In the genomic region with DNA sequence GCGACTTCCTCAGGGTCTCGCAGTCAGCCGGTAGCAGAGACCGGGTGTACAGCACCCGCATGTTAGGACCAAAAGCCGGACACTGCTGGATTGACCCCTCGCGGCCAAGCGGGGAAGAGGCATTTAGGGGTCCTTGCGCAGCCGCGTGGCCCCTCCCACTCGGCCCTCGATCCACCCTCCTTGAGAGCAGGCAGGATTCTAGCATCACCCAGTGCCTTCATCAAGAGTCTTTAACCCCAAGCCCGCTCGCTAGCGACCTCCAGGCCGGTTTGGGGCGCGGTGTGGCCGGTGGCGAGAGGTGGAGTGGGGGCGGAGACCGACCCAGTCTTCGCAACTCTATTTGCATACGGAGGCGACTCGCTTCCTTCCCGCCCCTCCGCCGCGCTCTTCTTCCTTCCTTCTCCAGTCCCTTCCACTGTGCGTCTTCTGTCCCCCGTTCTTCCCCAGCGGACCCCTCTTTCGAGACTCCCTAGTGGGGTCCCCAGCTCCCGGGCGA, we compare ENCODE assay signal across 8 cellular contexts. TPM values are rescaled to one million over a fixed set of nuclear protein-coding genes. Genes with fewer than 3 reads are reported as not detected.
A peak's percentile ranks its signal among the peaks of the same experiment; 100 is the strongest.
DNase-seq lines count a peak whose midpoint lies in the region; ATAC-seq and TF ChIP-seq lines count a peak whose summit lies in the region.

A gene with protein sequence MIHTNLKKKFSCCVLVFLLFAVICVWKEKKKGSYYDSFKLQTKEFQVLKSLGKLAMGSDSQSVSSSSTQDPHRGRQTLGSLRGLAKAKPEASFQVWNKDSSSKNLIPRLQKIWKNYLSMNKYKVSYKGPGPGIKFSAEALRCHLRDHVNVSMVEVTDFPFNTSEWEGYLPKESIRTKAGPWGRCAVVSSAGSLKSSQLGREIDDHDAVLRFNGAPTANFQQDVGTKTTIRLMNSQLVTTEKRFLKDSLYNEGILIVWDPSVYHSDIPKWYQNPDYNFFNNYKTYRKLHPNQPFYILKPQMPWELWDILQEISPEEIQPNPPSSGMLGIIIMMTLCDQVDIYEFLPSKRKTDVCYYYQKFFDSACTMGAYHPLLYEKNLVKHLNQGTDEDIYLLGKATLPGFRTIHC (plus strand): TSS at position 384 of the 496 bp plus-strand sequence. CDS start 112,178 bp downstream, outside the sequence.

- H3K36me3 ChIP-seq in GM06990 (ENCODE audit: control insufficient read depth, insufficient read depth, low read length) (peaks cover 1% of the 10 kb centered on the region), colonic mucosa (no peaks in the 10 kb centered on the region)

- no peak within 1 kb of the TSS for H2BK15ac ChIP-seq in H9 (ENCODE audit: low read depth, low read length)

- H2BK5ac ChIP-seq in H9 (ENCODE audit: insufficient read length, low read length): no peak within 1 kb of the TSS

- H3K4ac ChIP-seq in H9 (ENCODE audit: low read depth, low read length): no peak within 1 kb of the TSS; the same call in 1 of the 2 replicates

- H4K91ac ChIP-seq in H9 (ENCODE audit: insufficient read length, low read depth, low read length): no peak within 1 kb of the TSS

- no peak within 1 kb of the TSS for H2BK120ac ChIP-seq in H9 (ENCODE audit: low read depth, low read length, poor library complexity, severe bottlenecking)

- peaks cover 25 to 29% (median 27%) of the 10 kb centered on the region in 3 experiments for H3K36me3 Mint-ChIP-seq in H9 (ENCODE audit: insufficient read depth in 1 of 3, low read depth in 3 of 3)
- peaks cover 29% of the 10 kb centered on the region for H3K36me3 Mint-ChIP-seq in activated CD4-positive, alpha-beta T cell treated with anti-CD3 and anti-CD28 coated beads for 36 hours (ENCODE audit: low read depth)

- no peak within 1 kb of the TSS for H4K5ac ChIP-seq in H9 (ENCODE audit: insufficient read length, low read depth, low read length)

- DNase-seq in GM06990 (ENCODE audit: extremely low read depth, insufficient read length) (peak; percentile 84), H9 (peak; percentile 89), NB4 (ENCODE audit: low read depth) (peak; percentile 80), colonic mucosa (peak; percentile 83), left colon (peak; percentile 82)
- DNase-seq in activated CD4-positive, alpha-beta T cell treated with anti-CD3 and anti-CD28 coated beads for 36 hours: peak; percentile 76
- DNase-seq in stimulated activated CD4-positive, alpha-beta T cell treated with anti-CD3 and anti-CD28 coated beads, Interleukin-2, amount 100 ng/mL, for 4 hours (ENCODE audit: low read depth): peak; percentile 48

- no peak within 1 kb of the TSS for H2AK5ac ChIP-seq in H9 (ENCODE audit: insufficient read length, low read length)

- peaks cover 35 to 36% of the 10 kb centered on the region in 2 experiments for H3K4me1 Mint-ChIP-seq in H9
- H3K4me1 Mint-ChIP-seq in activated CD4-positive, alpha-beta T cell treated with anti-CD3 and anti-CD28 coated beads for 36 hours: peaks cover 28% of the 10 kb centered on the region

- H3K27me3 ChIP-seq in GM06990 (replicated peaks; ENCODE audit: control insufficient read depth, insufficient read depth, low read length): no peaks in the 10 kb centered on the region
- H3K27me3 ChIP-seq in H9 (ENCODE audit: insufficient read depth, low read length): no peaks in the 10 kb centered on the region; the same call in 1 of the 2 replicates
- H3K27me3 ChIP-seq in colonic mucosa: no peaks in the 10 kb centered on the region

- peaks cover 18% of the 10 kb centered on the region for H3K79me2 ChIP-seq in H9 (ENCODE audit: insufficient read depth, low read length)

- peak within 1 kb of the TSS; percentile 94 for H3K4me2 ChIP-seq in H9 (ENCODE audit: insufficient read depth, insufficient read length, low read length)

- H3K27ac Mint-ChIP-seq in H9: peak within 1 kb of the TSS; percentile 95 to 98 (median 97)
- peak within 1 kb of the TSS; percentile 96 for H3K27ac Mint-ChIP-seq in activated CD4-positive, alpha-beta T cell treated with anti-CD3 and anti-CD28 coated beads for 36 hours

- H3K9me3 ChIP-seq in H9 (ENCODE audit: control insufficient read depth, low read depth, low read length): no peaks in the 10 kb centered on the region
- no peaks in the 10 kb centered on the region for H3K9me3 ChIP-seq in colonic mucosa

- 0 out of 2 replicates have a peak, but pooled peaks cover 2% of the 10 kb centered on the region for H3K4me1 ChIP-seq in H9 (ENCODE audit: insufficient read depth, low read length)
- H3K4me1 ChIP-seq in colonic mucosa: no peaks in the 10 kb centered on the region

- no peak within 1 kb of the TSS for H3T11ph ChIP-seq in H9 (ENCODE audit: low read length)

- no peak within 1 kb of the TSS for H3K56ac ChIP-seq in H9 (ENCODE audit: insufficient read length, low read depth, low read length)

- H3K79me1 ChIP-seq in H9 (ENCODE audit: insufficient read depth, low read depth, low read length, poor library complexity, severe bottlenecking): peaks cover 7% of the 10 kb centered on the region

- peaks cover 18% of the 10 kb centered on the region for H3K27me3 Mint-ChIP-seq in H9 (ENCODE audit: low read depth)
- no peaks in the 10 kb centered on the region for H3K27me3 Mint-ChIP-seq in activated CD4-positive, alpha-beta T cell treated with anti-CD3 and anti-CD28 coated beads for 36 hours

- intact Hi-C loops in activated CD4-positive, alpha-beta T cell treated with anti-CD3 and anti-CD28 coated beads for 36 hours (cut with DNase I, micrococcal nuclease): loop anchor here (1.0 to 5.0 kb wide), 10 partner anchors 21 to 993 kb away; a partner anchor contains a TSS
- intact Hi-C loops in colonic mucosa (cut with DNase I): no loop called here
- intact Hi-C loops in left colon (cut with DNase I, micrococcal nuclease): no loop called here

- H3K4me3 Mint-ChIP-seq in H9: peak within 1 kb of the TSS; percentile 86 to 96
- H3K4me3 Mint-ChIP-seq in activated CD4-positive, alpha-beta T cell treated with anti-CD3 and anti-CD28 coated beads for 36 hours: peak within 1 kb of the TSS; percentile 90

- peak within 1 kb of the TSS; percentile 75 for H3K4me3 ChIP-seq in GM06990 (replicated peaks; ENCODE audit: low read depth, low read length)
- peak within 1 kb of the TSS; percentile 71 for H3K4me3 ChIP-seq in NB4 (ENCODE audit: low read depth, low read length)
- peak within 1 kb of the TSS; percentile 78 for H3K4me3 ChIP-seq in colonic mucosa

- no peak within 1 kb of the TSS for H2AFZ ChIP-seq in H9 (ENCODE audit: low read length)

- peaks cover 2 to 7% of the 10 kb centered on the region in 2 experiments; a peak in 3 of 5 replicates for H3K9me3 Mint-ChIP-seq in H9
- H3K9me3 Mint-ChIP-seq in activated CD4-positive, alpha-beta T cell treated with anti-CD3 and anti-CD28 coated beads for 36 hours (ENCODE audit: low read depth): no peaks in the 10 kb centered on the region

- peak; percentile 48 for ATAC-seq in activated CD4-positive, alpha-beta T cell treated with anti-CD3 and anti-CD28 coated beads for 36 hours
- ATAC-seq in left colon (peak; percentile 74), GM18519 (IDR thresholded peaks at IDR 0.05; ENCODE audit: low FRiP score, unreplicated experiment) (no peak)

- H3K23me2 ChIP-seq in H9 (ENCODE audit: insufficient read length, low read depth, low read length, poor library complexity, severe bottlenecking): peaks cover 15% of the 10 kb centered on the region

- H3K27ac ChIP-seq in H9 (ENCODE audit: insufficient read length, low read depth, low read length): no peak within 1 kb of the TSS
- H3K27ac ChIP-seq in colonic mucosa: peak within 1 kb of the TSS; percentile 48

- H2BK12ac ChIP-seq in H9 (ENCODE audit: insufficient read length, low read depth, low read length): no peak within 1 kb of the TSS

- WGBS in H9 (ENCODE audit: extremely low coverage, insufficient read length, low lambda C conversion rate): no CpG with 5 or more reads among the region's 38 CpGs

- TF ChIP-seq POLR2A in NB4 (IDR thresholded peaks at IDR 0.05; ENCODE audit: extremely low read depth, insufficient read length): peak; percentile 54

- peak within 1 kb of the TSS; percentile 90 for H3K14ac ChIP-seq in H9 (ENCODE audit: insufficient read depth, low read length)

- H4K8ac ChIP-seq in H9 (replicated peaks; ENCODE audit: insufficient read length, low read depth, low read length): no peak within 1 kb of the TSS

- POLR2A ChIA-PET in activated CD4-positive, alpha-beta T cell treated with anti-CD3 and anti-CD28 coated beads for 36 hours (lab: Charles Lee): interaction anchor here (1.0 kb wide), 1 partner anchor 21 kb away, joined by 3 read pairs; no protein-coding TSS in a partner anchor

- TF ChIP-seq CTCF in GM06990 (IDR thresholded peaks at IDR 0.05; ENCODE audit: insufficient read depth, low read length, poor library complexity, severe bottlenecking) (peak; percentile 47), H9 (conservative IDR thresholded peaks at IDR 0.05) (peak; percentile 48; the same call in 2 of the 3 replicates), NB4 (IDR thresholded peaks at IDR 0.05; ENCODE audit: low read depth, low read length) (peak; percentile 19), colonic mucosa (IDR thresholded peaks at IDR 0.05) (peak; percentile 17)

- CTCF ChIA-PET in activated CD4-positive, alpha-beta T cell treated with anti-CD3 and anti-CD28 coated beads for 36 hours (lab: Charles Lee): interaction anchor here (0.6 to 8.2 kb wide), 3 partner anchors 20 to 235 kb away, joined by 3 to 48 read pairs (median 5); no protein-coding TSS in a partner anchor

- H3K23ac ChIP-seq in H9 (ENCODE audit: insufficient read length, low read depth, low read length): no peak within 1 kb of the TSS

- no peak within 1 kb of the TSS for H2BK20ac ChIP-seq in H9 (ENCODE audit: low read depth, low read length, poor library complexity, severe bottlenecking)

- H3K9ac ChIP-seq in H9 (ENCODE audit: extremely low read depth, insufficient read length, low read length) (peak within 1 kb of the TSS; percentile 48), colonic mucosa (ENCODE audit: low read depth in 2 of 2, low read length in 2 of 2) (peak within 1 kb of the TSS; percentile 77 to 81)

- H4K20me1 ChIP-seq in H9 (ENCODE audit: control insufficient read depth, insufficient read depth, insufficient read length): no peaks in the 10 kb centered on the region

- peak within 1 kb of the TSS; percentile 78 for H3K18ac ChIP-seq in H9 (ENCODE audit: insufficient read length, low read depth, low read length)

RNA-seq across cellular contexts. Expression of the gene that starts here (rescaled TPM):
- total RNA-seq in H9 (2021) (139 and 141 TPM in 2 replicates), colonic mucosa (10 to 100 TPM; 57.2 to 81.8 TPM), left colon (10 to 100 TPM; 57.3 to 62.6 TPM)
- 100 to 1,000 TPM in 1 of 2 experiments, 10 to 100 TPM in 1; 86.6 to 111 TPM for total RNA-seq in activated CD4-positive, alpha-beta T cell treated with anti-CD3 and anti-CD28 coated beads for 36 hours

Comparison
In these comparisons a context has a peak if more than half of its experiments do, and no peak if none do; other contexts are left out.
1. intact Hi-C loops: an anchor here in activated CD4-positive, alpha-beta T cell treated with anti-CD3 and anti-CD28 coated beads for 36 hours (1.0 to 5.0 kb wide); none called in colonic mucosa and left colon.